Comparison of ENCODE assay signal across 11 cellular contexts in genomic region chr20:50313223-50313820, GRCh38.
A peak's percentile ranks its signal among the peaks of the same experiment; 100 is the strongest.
DNase-seq lines count a peak whose midpoint lies in the region; ATAC-seq, FAIRE-seq and TF ChIP-seq lines count a peak whose summit lies in the region.
"Had no signal": no experiment of that assay in that cellular context is flagged by ENCODE, and none has a peak within 500 bp of the region (broad histone marks: within the 10 kb centered on the region; RNA-seq: fewer than 3 reads in every experiment).

No MANE protein-coding gene starts in this region.

- BruUV-seq in GM12878 (replicated peaks; lab: Mats Ljungman, UMichigan) = no TSS peak

- TF ChIP-seq POLR2A in GM12878 (IDR thresholded peaks at IDR 0.05; ENCODE audit: low read depth, low read length) = no peak

- H2AFZ ChIP-seq in GM12878 (ENCODE audit: control insufficient read depth, low read depth, low read length) = no peak overlapping the region

- H3K9me3 ChIP-seq in GM12878 (replicated peaks; ENCODE audit: control insufficient read depth, insufficient read depth, low read length) = no peaks in the 10 kb centered on the region; the same call in 2 of the 3 replicates
- no peaks in the 10 kb centered on the region for H3K9me3 ChIP-seq in thoracic aorta

- H3K4me2 ChIP-seq in GM12878 (ENCODE audit: control insufficient read depth, insufficient read depth) = no peak overlapping the region

- H3K4me3 Mint-ChIP-seq in activated naive CD4-positive, alpha-beta T cell treated with anti-CD3 and anti-CD28 coated beads, Interleukin-2, amount 10 ng/mL, durations not matched to agents 7 days and 5 days = no peak overlapping the region
- H3K4me3 Mint-ChIP-seq: activated CD8-positive, alpha-beta T cell treated with anti-CD3 and anti-CD28 coated beads, Interleukin-2, amount 10 ng/mL, durations not matched to agents 7 days and 5 days had no signal

- SMC1A ChIA-PET in GM12878 (lab: Charles Lee; ENCODE audit: uncharacterized antibody, unreplicated experiment) = no interaction called here

- no peak overlapping the region for H3K27ac Mint-ChIP-seq in activated naive CD4-positive, alpha-beta T cell treated with anti-CD3 and anti-CD28 coated beads, Interleukin-2, amount 10 ng/mL, durations not matched to agents 7 days and 5 days
- H3K27ac Mint-ChIP-seq: activated CD8-positive, alpha-beta T cell treated with anti-CD3 and anti-CD28 coated beads, Interleukin-2, amount 10 ng/mL, durations not matched to agents 7 days and 5 days had no signal

- H3K9me3 Mint-ChIP-seq in activated naive CD4-positive, alpha-beta T cell treated with anti-CD3 and anti-CD28 coated beads, Interleukin-2, amount 10 ng/mL, durations not matched to agents 7 days and 5 days = no peaks in the 10 kb centered on the region

- H3K27ac ChIP-seq in GM12878 (ENCODE audit: control insufficient read depth, insufficient read depth) (no peak overlapping the region), thoracic aorta (peak overlapping the region; percentile 69 to 77)

- no peak for ATAC-seq in GM12878
- ATAC-seq in thoracic aorta (ENCODE audit: insufficient number of reproducible peaks, low FRiP score, low read depth) = no peak
- no peak for ATAC-seq in GM19351 (IDR thresholded peaks at IDR 0.05; ENCODE audit: unreplicated experiment)
- ATAC-seq: activated CD8-positive, alpha-beta T cell treated with anti-CD3 and anti-CD28 coated beads, Interleukin-2, amount 10 ng/mL, durations not matched to agents 7 days and 5 days had no signal

- H3K27me3 Mint-ChIP-seq in activated naive CD4-positive, alpha-beta T cell treated with anti-CD3 and anti-CD28 coated beads, Interleukin-2, amount 10 ng/mL, durations not matched to agents 7 days and 5 days = peaks cover 57% of the 10 kb centered on the region

- H3K4me3 ChIP-seq in GM12878 (no peak overlapping the region), thoracic aorta (no peak overlapping the region)

- no peaks in the 10 kb centered on the region for H3K36me3 Mint-ChIP-seq in activated naive CD4-positive, alpha-beta T cell treated with anti-CD3 and anti-CD28 coated beads, Interleukin-2, amount 10 ng/mL, durations not matched to agents 7 days and 5 days

- H3K4me1 Mint-ChIP-seq in activated naive CD4-positive, alpha-beta T cell treated with anti-CD3 and anti-CD28 coated beads, Interleukin-2, amount 10 ng/mL, durations not matched to agents 7 days and 5 days = no peaks in the 10 kb centered on the region

- H3K79me2 ChIP-seq in GM12878 (ENCODE audit: control insufficient read depth, insufficient read depth, low read length) = no peaks in the 10 kb centered on the region

- intact Hi-C loops in GM12878 (cut with micrococcal nuclease; ENCODE audit: unreplicated experiment) = no loop called here

- no peaks in the 10 kb centered on the region for H4K20me1 ChIP-seq in GM12878 (ENCODE audit: control insufficient read depth, insufficient read depth)

- CTCF ChIA-PET in GM12878 (lab: Yijun Ruan, JAX) = no interaction called here
- CTCF ChIA-PET in activated naive CD4-positive, alpha-beta T cell treated with anti-CD3 and anti-CD28 coated beads, Interleukin-2, amount 10 ng/mL, durations not matched to agents 7 days and 5 days (lab: Charles Lee) = interaction anchor here (1.1 kb wide), 1 partner anchor 31 kb away, joined by 3 read pairs; no protein-coding TSS in a partner anchor

- H3K4me1 ChIP-seq in GM12878 (ENCODE audit: control insufficient read depth, insufficient read depth, low read length) (no peaks in the 10 kb centered on the region), thoracic aorta (ENCODE audit: control insufficient read depth in 1 of 2, low read depth in 2 of 2) (peaks cover 12 to 50% of the 10 kb centered on the region in 2 donors)

- H3K27me3 ChIP-seq in GM12878 (replicated peaks in 1 of 2; ENCODE audit: control insufficient read depth in 2 of 2, insufficient read depth in 2 of 2, low read length in 1 of 2) (peaks cover 0 to 3% of the 10 kb centered on the region in 2 experiments; a peak in 2 of 4 replicates), thoracic aorta (replicated peaks; ENCODE audit: insufficient read depth) (no peaks in the 10 kb centered on the region)

- H3K36me3 ChIP-seq in GM12878 (ENCODE audit: control insufficient read depth in 2 of 2, insufficient read depth in 2 of 2, low read length in 1 of 2) = no peaks in the 10 kb centered on the region
- H3K36me3 ChIP-seq in thoracic aorta = no peaks in the 10 kb centered on the region

- FAIRE-seq in GM12878 (lab: Jason Lieb, UNC) = no peak

- peak; percentile 35 for DNase-seq in LHCN-M2 (ENCODE audit: low read depth)
- DNase-seq in GM12878 (ENCODE audit: low read depth, low spot score) = no peak
- peak; percentile 83 for DNase-seq in kidney glomerular epithelial cell (lab: John Stamatoyannopoulos, UW)
- no peak for DNase-seq in thoracic aorta (ENCODE audit: low spot score)
- DNase-seq in NCI-H526 treated with DMSO at 0.1 percent for 48 hours (lab: John Stamatoyannopoulos, UW) = no peak
- no peak for DNase-seq in activated naive CD4-positive, alpha-beta T cell treated with anti-CD3 and anti-CD28 coated beads, Interleukin-2, amount 10 ng/mL, durations not matched to agents 7 days and 5 days
- DNase-seq in DMS114 treated with DMSO at 0.1 percent for 48 hours (lab: John Stamatoyannopoulos, UW; ENCODE audit: unreplicated experiment) = no peak
- DNase-seq: activated CD8-positive, alpha-beta T cell treated with anti-CD3 and anti-CD28 coated beads, Interleukin-2, amount 10 ng/mL, durations not matched to agents 7 days and 5 days; midbrain; NCI-H187 had no signal

- no peak for TF ChIP-seq EP300 in GM12878 (IDR thresholded peaks at IDR 0.05; ENCODE audit: borderline replicate concordance in 1 of 2, control insufficient read depth in 1 of 2, low read depth in 2 of 2, low read length in 2 of 2)

- POLR2A ChIA-PET in GM12878 (lab: Charles Lee) = no interaction called here

- no peak overlapping the region for H3K9ac ChIP-seq in GM12878 (ENCODE audit: control insufficient read depth, insufficient read depth, low read length)

- RAD21 ChIA-PET in GM12878 (lab: Charles Lee; ENCODE audit: unreplicated experiment) = no interaction called here

- in situ Hi-C loops in GM12878 (cut with MboI) = no loop called here

- TF ChIP-seq CTCF in GM12878 (IDR thresholded peaks at IDR 0.05 in 2 of 3, conservative IDR thresholded peaks at IDR 0.05 in 1 of 3; ENCODE audit: control insufficient read depth in 2 of 3, extremely low read depth in 1 of 3, insufficient read depth in 1 of 3, low read depth in 3 of 3, low read length in 3 of 3) (no peak), thoracic aorta (IDR thresholded peaks at IDR 0.05) (no peak)

- 49% methylated on average over 6 of the region's 6 CpGs for WGBS in GM12878 (ENCODE audit: insufficient coverage, insufficient replicate concordance, low lambda C conversion rate, missing lambda C conversion rate)

- no peak for TF ChIP-seq RAD21 in GM12878 (IDR thresholded peaks at IDR 0.05; ENCODE audit: insufficient read depth, low read depth, low read length)

TF ChIP-seq in GM12878, 131 proteins besides CTCF, POLR2A, EP300 and RAD21:
- no peak for TF ChIP-seq RELA (IDR thresholded peaks at IDR 0.05; ENCODE audit: borderline replicate concordance, partially characterized antibody)
- no peak for TF ChIP-seq ZSCAN29 (IDR thresholded peaks at IDR 0.05)
- TF ChIP-seq RCOR1 (conservative IDR thresholded peaks at IDR 0.05; ENCODE audit: low read depth, low read length) = no peak
- TF ChIP-seq MYB (IDR thresholded peaks at IDR 0.05; ENCODE audit: borderline replicate concordance, low read depth, low read length) = no peak
- no peak for TF ChIP-seq ASH2L (IDR thresholded peaks at IDR 0.05; ENCODE audit: borderline replicate concordance, low read depth)
- peak; percentile 63 for TF ChIP-seq USF1 (IDR thresholded peaks at IDR 0.05; ENCODE audit: borderline replicate concordance, extremely low read length, insufficient read depth, low read depth, low read length)
- 0 out of 2 replicates have a peak, but pooled peaks have one; percentile 32 for TF ChIP-seq ATF3 (IDR thresholded peaks at IDR 0.05; ENCODE audit: borderline replicate concordance, extremely low read depth, low read depth, low read length)
- TF ChIP-seq ZNF24 (IDR thresholded peaks at IDR 0.05) = no peak
- no peak for TF ChIP-seq HDAC2 (IDR thresholded peaks at IDR 0.05)
- no peak for TF ChIP-seq SMAD5 (IDR thresholded peaks at IDR 0.05; ENCODE audit: low read depth)
- no peak for TF ChIP-seq HSF1 (IDR thresholded peaks at IDR 0.05; ENCODE audit: low read depth, low read length)

Comparison
In these comparisons a context has a peak if more than half of its experiments do, and no peak if none do; other contexts are left out.
1. DNase-seq: peak in LHCN-M2 (single experiment) and kidney glomerular epithelial cell (single experiment); none in GM12878 (single experiment), thoracic aorta (single experiment), NCI-H526 treated with DMSO at 0.1 percent for 48 hours (single experiment), activated naive CD4-positive, alpha-beta T cell treated with anti-CD3 and anti-CD28 coated beads, Interleukin-2, amount 10 ng/mL, durations not matched to agents 7 days and 5 days (single experiment) and DMS114 treated with DMSO at 0.1 percent for 48 hours (single experiment).